In the genomic region with DNA sequence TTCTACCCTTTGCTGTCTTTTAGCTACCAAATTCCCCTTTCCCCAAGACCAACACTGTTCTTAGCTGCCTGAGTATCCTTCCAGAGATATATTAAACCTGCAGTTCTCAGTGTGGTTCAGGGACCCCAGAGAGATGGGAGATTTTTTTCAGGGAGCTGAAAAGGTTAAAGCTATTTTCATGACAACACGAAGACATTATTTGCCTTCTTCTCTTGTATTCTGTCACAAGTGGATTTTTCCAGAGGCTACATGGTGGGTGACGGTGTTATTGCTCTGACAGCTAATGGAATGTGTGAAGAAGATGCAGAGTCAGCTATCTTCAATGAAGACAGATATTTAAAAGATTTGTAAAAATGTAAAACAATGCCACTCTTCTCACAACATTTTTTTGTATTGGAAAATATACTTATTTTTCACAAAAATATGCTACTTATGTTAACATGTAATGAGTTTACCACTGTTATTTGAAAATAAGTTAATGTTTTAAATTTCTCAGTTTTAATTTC, we compare ENCODE assay signal across 19 cellular contexts.
DNase-seq lines count a peak whose midpoint lies in the region; ATAC-seq, FAIRE-seq and TF ChIP-seq lines count a peak whose summit lies in the region.
"Had no signal": no experiment of that assay in that cellular context is flagged by ENCODE, and none has a peak within 500 bp of the region (broad histone marks: within the 10 kb centered on the region; RNA-seq: fewer than 3 reads in every experiment).

No MANE protein-coding gene starts in this region.

- intact Hi-C loops in OCI-LY7 (cut with micrococcal nuclease; ENCODE audit: unreplicated experiment) = no loop called here

- H3K36me3 ChIP-seq in smooth muscle cell (ENCODE audit: low read depth) (no peaks in the 10 kb centered on the region), OCI-LY7 (ENCODE audit: insufficient read depth, low read length) (peaks cover 21% of the 10 kb centered on the region)
- H3K36me3 ChIP-seq: HAP-1 had no signal

- WGBS in A549 (ENCODE audit: missing lambda C conversion rate) = 91% methylated on average over 2 of the region's 2 CpGs
- WGBS in smooth muscle cell (ENCODE audit: low lambda C conversion rate) = 81% methylated on average over 2 of the region's 2 CpGs

- H3K79me2 ChIP-seq in smooth muscle cell (ENCODE audit: low read depth) = peaks cover 9% of the 10 kb centered on the region
- no peaks in the 10 kb centered on the region for H3K79me2 ChIP-seq in OCI-LY7 (ENCODE audit: insufficient read depth, low read depth, low read length)

- no peak for TF ChIP-seq EP300 in A549 (IDR thresholded peaks at IDR 0.05)

- H3K4me2 ChIP-seq in A549 = no peak overlapping the region
- no peak overlapping the region for H3K4me2 ChIP-seq in smooth muscle cell
- no peak overlapping the region for H3K4me2 ChIP-seq in OCI-LY7 (ENCODE audit: low read length)

- H3K9ac ChIP-seq in smooth muscle cell (ENCODE audit: low read depth) = no peak overlapping the region

- H3K27me3 ChIP-seq in smooth muscle cell (ENCODE audit: low read depth) = no peaks in the 10 kb centered on the region

- TF ChIP-seq POLR2A in A549 (IDR thresholded peaks at IDR 0.05; ENCODE audit: low read length) = no peak

- TF ChIP-seq CTCF in A549 (IDR thresholded peaks at IDR 0.05) = no peak
- no peak for TF ChIP-seq CTCF in endothelial cell (IDR thresholded peaks at IDR 0.05; ENCODE audit: unreplicated experiment)
- no peak for TF ChIP-seq CTCF in smooth muscle cell (IDR thresholded peaks at IDR 0.05; ENCODE audit: borderline replicate concordance, insufficient read depth, poor library complexity, severe bottlenecking)
- no peak for TF ChIP-seq CTCF in OCI-LY7 (conservative IDR thresholded peaks at IDR 0.05; ENCODE audit: low read length)

- POLR2A ChIA-PET in A549 (lab: Yijun Ruan, JAX) (no interaction called here), OCI-LY7 (lab: Charles Lee) (no interaction called here)

- H3F3A ChIP-seq in smooth muscle cell (ENCODE audit: low read depth) = no peaks in the 10 kb centered on the region

- no peaks in the 10 kb centered on the region for H3K9me3 Mint-ChIP-seq in endothelial cell (ENCODE audit: unreplicated experiment)
- H3K9me3 Mint-ChIP-seq: CD4-positive, alpha-beta memory T cell; HFFc6 had no signal

- H3K36me3 Mint-ChIP-seq in endothelial cell (ENCODE audit: low read depth, unreplicated experiment) = peaks cover 5% of the 10 kb centered on the region

- H3K27ac Mint-ChIP-seq in endothelial cell (ENCODE audit: unreplicated experiment) = peak overlapping the region; percentile 61
- H3K27ac Mint-ChIP-seq: HFFc6 had no signal

- ATAC-seq in A549 = no peak
- ATAC-seq: GM12878 had no signal

- H3K9me3 ChIP-seq in A549 = no peaks in the 10 kb centered on the region
- no peaks in the 10 kb centered on the region for H3K9me3 ChIP-seq in smooth muscle cell (replicated peaks; ENCODE audit: low read depth)
- no peaks in the 10 kb centered on the region for H3K9me3 ChIP-seq in OCI-LY7 (ENCODE audit: low read length)
- H3K9me3 ChIP-seq: HAP-1 had no signal

- no TSS peak for BruUV-seq in OCI-LY7 (replicated peaks; lab: Mats Ljungman, UMichigan)

- FAIRE-seq in A549 (lab: Jason Lieb, UNC) (no peak), GM18507 (lab: Jason Lieb, UNC) (peak; percentile 24), RCC 7860 (lab: Jason Lieb, UNC) (no peak)
- FAIRE-seq: GM12878, H54 had no signal

- H3K4me1 ChIP-seq in A549 (no peaks in the 10 kb centered on the region), smooth muscle cell (ENCODE audit: low read depth) (no peaks in the 10 kb centered on the region), OCI-LY7 (ENCODE audit: insufficient read depth, low read length, poor library complexity, severe bottlenecking) (no peaks in the 10 kb centered on the region)
- H3K4me1 ChIP-seq: HAP-1 had no signal

- H4K20me1 ChIP-seq in smooth muscle cell (ENCODE audit: low read depth) (peaks cover 3% of the 10 kb centered on the region), OCI-LY7 (ENCODE audit: insufficient read depth, low read length) (no peaks in the 10 kb centered on the region)

- peaks cover 3% of the 10 kb centered on the region; the same call in 1 of the 2 replicates for H3K9me2 ChIP-seq in OCI-LY7 (ENCODE audit: insufficient read depth, low read length)

- no peak overlapping the region for H3K27ac ChIP-seq in A549
- peak overlapping the region; percentile 6 for H3K27ac ChIP-seq in smooth muscle cell (ENCODE audit: low read depth)
- H3K27ac ChIP-seq in OCI-LY7 (ENCODE audit: low read depth, low read length, poor library complexity, severe bottlenecking) = no peak overlapping the region

- no peak for DNase-seq in A549 (ENCODE audit: low read depth in 1 of 2, low spot score in 1 of 2)
- DNase-seq in GM18507 (ENCODE audit: extremely low spot score, insufficient read length, low read depth) = no peak
- no peak for DNase-seq in endothelial cell (ENCODE audit: low spot score)
- DNase-seq in smooth muscle cell (lab: John Stamatoyannopoulos, UW; ENCODE audit: unreplicated experiment) = no peak
- no peak for DNase-seq in RCC 7860 (ENCODE audit: low spot score)
- DNase-seq in NCI-H1105 treated with DMSO at 0.1 percent for 48 hours (lab: John Stamatoyannopoulos, UW) = no peak
- no peak for DNase-seq in OCI-LY7 (ENCODE audit: low spot score)
- DNase-seq: 8988T; C1 segment of cervical spinal cord; Calu3; CD4-positive, alpha-beta memory T cell; COR-L47; DMS53; DMS79 treated with DMSO at 0.1 percent for 48 hours; GOT3; HFFc6 had no signal

- H3K4me1 Mint-ChIP-seq in endothelial cell (ENCODE audit: unreplicated experiment) = peaks cover 17% of the 10 kb centered on the region

- H3K4me3 ChIP-seq in A549 (no peak overlapping the region), smooth muscle cell (no peak overlapping the region), OCI-LY7 (ENCODE audit: low read depth, low read length, poor library complexity, severe bottlenecking) (no peak overlapping the region)
- H3K4me3 ChIP-seq: GM12878, HAP-1 had no signal

- TF ChIP-seq RAD21 in A549 (conservative IDR thresholded peaks at IDR 0.05 in 1 of 2, IDR thresholded peaks at IDR 0.05 in 1 of 2) = no peak

- no peak overlapping the region for H2AFZ ChIP-seq in smooth muscle cell (ENCODE audit: low read depth)
- H2AFZ ChIP-seq in OCI-LY7 (ENCODE audit: low read length) = no peak overlapping the region

- CTCF ChIA-PET in A549 (lab: Yijun Ruan, JAX) = interaction anchor here (0.5 to 1.3 kb wide), 5 partner anchors 13 to 221 kb away, joined by 3 read pairs; a partner anchor contains a TSS
- CTCF ChIA-PET in OCI-LY7 (lab: Charles Lee; ENCODE audit: unreplicated experiment) = no interaction called here

- no peak overlapping the region for H3K4me3 Mint-ChIP-seq in endothelial cell (ENCODE audit: unreplicated experiment)
- H3K4me3 Mint-ChIP-seq: CD4-positive, alpha-beta memory T cell; HFFc6 had no signal

- no peaks in the 10 kb centered on the region for H3K27me3 Mint-ChIP-seq in endothelial cell (ENCODE audit: unreplicated experiment)
- H3K27me3 Mint-ChIP-seq: CD4-positive, alpha-beta memory T cell had no signal

TF ChIP-seq in A549, 52 proteins besides CTCF, POLR2A, EP300 and RAD21:
- TF ChIP-seq, protein P1, sequence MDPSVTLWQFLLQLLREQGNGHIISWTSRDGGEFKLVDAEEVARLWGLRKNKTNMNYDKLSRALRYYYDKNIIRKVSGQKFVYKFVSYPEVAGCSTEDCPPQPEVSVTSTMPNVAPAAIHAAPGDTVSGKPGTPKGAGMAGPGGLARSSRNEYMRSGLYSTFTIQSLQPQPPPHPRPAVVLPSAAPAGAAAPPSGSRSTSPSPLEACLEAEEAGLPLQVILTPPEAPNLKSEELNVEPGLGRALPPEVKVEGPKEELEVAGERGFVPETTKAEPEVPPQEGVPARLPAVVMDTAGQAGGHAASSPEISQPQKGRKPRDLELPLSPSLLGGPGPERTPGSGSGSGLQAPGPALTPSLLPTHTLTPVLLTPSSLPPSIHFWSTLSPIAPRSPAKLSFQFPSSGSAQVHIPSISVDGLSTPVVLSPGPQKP (IDR thresholded peaks at IDR 0.05; ENCODE audit: low read depth, low read length) = no peak
- TF ChIP-seq MAFK (IDR thresholded peaks at IDR 0.05; ENCODE audit: partially characterized antibody) = peak; percentile 69
